Comparison of ENCODE assay signal across 8 cellular contexts in the genomic region with DNA sequence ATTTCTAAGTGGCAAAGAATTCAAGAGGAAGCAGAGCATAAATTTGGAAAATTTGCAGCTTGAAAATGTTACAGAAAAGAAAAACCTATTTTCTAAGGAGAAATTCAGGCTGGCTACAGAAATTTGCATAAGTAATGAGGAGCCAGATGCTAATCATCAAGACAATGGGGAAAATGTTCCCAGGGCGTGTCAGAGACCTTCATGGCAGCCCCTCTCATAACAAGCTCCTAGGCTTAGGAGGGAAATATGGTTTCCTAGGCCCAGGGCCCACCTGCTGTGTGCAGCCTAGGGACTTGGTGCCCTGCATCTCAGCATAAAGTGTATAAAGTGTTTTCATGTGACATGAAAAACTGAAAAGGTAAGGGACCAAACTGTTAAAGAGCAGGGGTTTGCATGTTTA.
"Had no signal": no experiment of that assay in that cellular context is flagged by ENCODE, and none has a peak within 500 bp of the region (broad histone marks: within the 10 kb centered on the region; RNA-seq: fewer than 3 reads in every experiment).

No MANE protein-coding gene starts in this region.

- H3K4me3 Mint-ChIP-seq: HFFc6, IgD-negative memory B cell had no signal

- H3K9me3 ChIP-seq: HAP-1 had no signal

- H3K27ac ChIP-seq: GM23248, HL-60 had no signal

- H2AFZ ChIP-seq: GM23248 had no signal

- ATAC-seq: HCT116, HepG2 had no signal

- H3K27ac Mint-ChIP-seq: HFFc6, IgD-negative memory B cell had no signal

- H3K27me3 Mint-ChIP-seq: IgD-negative memory B cell had no signal

- H3K4me3 ChIP-seq: GM23248, HAP-1 had no signal

- H3K36me3 ChIP-seq: HAP-1 had no signal

- DNase-seq: GM23248, HFFc6, KBM-7 had no signal

- H3K4me1 ChIP-seq: HAP-1 had no signal

- H3K36me3 Mint-ChIP-seq: IgD-negative memory B cell had no signal
